ENCODE assay signal across 1 cellular context in genomic region chr4:5036239-5036638, GRCh38.
TF ChIP-seq lines count a peak whose summit lies in the region.

No MANE protein-coding gene starts in this region.

TF ChIP-seq in K562, 482 proteins besides CTCF, POLR2A, EP300 and RAD21 (continued from another document and continues in another):
- peak in 1 of 2 experiments; percentile 49; a peak in 1 of 4 replicates for TF ChIP-seq ZMIZ1 (IDR thresholded peaks at IDR 0.05; ENCODE audit: low read depth in 2 of 2, low read length in 2 of 2)
- TF ChIP-seq GTF2F1 (IDR thresholded peaks at IDR 0.05; ENCODE audit: low read depth, low read length): no peak
- TF ChIP-seq MXD1 (CRISPR knock-in tag; IDR thresholded peaks at IDR 0.05; ENCODE audit: borderline replicate concordance, poor library complexity, severe bottlenecking): no peak
- TF ChIP-seq MED1 (CRISPR knock-in tag; IDR thresholded peaks at IDR 0.05; ENCODE audit: borderline replicate concordance): no peak
- no peak for TF ChIP-seq SRSF9 (IDR thresholded peaks at IDR 0.05; ENCODE audit: borderline replicate concordance, low read depth, low read length)
- TF ChIP-seq ASH1L (IDR thresholded peaks at IDR 0.05; ENCODE audit: borderline replicate concordance, low read depth, partially characterized antibody): no peak
- TF ChIP-seq ZNF431 (CRISPR knock-in tag; IDR thresholded peaks at IDR 0.05): no peak
- peak; percentile 83 for TF ChIP-seq LEF1 (IDR thresholded peaks at IDR 0.05)
- TF ChIP-seq THRAP3 (IDR thresholded peaks at IDR 0.05; ENCODE audit: borderline replicate concordance): no peak
- no peak for TF ChIP-seq NR2F6 (CRISPR knock-in tag; IDR thresholded peaks at IDR 0.05)
- TF ChIP-seq ZNF197 (CRISPR knock-in tag; IDR thresholded peaks at IDR 0.05; ENCODE audit: low read depth): no peak
- TF ChIP-seq, protein P1, sequence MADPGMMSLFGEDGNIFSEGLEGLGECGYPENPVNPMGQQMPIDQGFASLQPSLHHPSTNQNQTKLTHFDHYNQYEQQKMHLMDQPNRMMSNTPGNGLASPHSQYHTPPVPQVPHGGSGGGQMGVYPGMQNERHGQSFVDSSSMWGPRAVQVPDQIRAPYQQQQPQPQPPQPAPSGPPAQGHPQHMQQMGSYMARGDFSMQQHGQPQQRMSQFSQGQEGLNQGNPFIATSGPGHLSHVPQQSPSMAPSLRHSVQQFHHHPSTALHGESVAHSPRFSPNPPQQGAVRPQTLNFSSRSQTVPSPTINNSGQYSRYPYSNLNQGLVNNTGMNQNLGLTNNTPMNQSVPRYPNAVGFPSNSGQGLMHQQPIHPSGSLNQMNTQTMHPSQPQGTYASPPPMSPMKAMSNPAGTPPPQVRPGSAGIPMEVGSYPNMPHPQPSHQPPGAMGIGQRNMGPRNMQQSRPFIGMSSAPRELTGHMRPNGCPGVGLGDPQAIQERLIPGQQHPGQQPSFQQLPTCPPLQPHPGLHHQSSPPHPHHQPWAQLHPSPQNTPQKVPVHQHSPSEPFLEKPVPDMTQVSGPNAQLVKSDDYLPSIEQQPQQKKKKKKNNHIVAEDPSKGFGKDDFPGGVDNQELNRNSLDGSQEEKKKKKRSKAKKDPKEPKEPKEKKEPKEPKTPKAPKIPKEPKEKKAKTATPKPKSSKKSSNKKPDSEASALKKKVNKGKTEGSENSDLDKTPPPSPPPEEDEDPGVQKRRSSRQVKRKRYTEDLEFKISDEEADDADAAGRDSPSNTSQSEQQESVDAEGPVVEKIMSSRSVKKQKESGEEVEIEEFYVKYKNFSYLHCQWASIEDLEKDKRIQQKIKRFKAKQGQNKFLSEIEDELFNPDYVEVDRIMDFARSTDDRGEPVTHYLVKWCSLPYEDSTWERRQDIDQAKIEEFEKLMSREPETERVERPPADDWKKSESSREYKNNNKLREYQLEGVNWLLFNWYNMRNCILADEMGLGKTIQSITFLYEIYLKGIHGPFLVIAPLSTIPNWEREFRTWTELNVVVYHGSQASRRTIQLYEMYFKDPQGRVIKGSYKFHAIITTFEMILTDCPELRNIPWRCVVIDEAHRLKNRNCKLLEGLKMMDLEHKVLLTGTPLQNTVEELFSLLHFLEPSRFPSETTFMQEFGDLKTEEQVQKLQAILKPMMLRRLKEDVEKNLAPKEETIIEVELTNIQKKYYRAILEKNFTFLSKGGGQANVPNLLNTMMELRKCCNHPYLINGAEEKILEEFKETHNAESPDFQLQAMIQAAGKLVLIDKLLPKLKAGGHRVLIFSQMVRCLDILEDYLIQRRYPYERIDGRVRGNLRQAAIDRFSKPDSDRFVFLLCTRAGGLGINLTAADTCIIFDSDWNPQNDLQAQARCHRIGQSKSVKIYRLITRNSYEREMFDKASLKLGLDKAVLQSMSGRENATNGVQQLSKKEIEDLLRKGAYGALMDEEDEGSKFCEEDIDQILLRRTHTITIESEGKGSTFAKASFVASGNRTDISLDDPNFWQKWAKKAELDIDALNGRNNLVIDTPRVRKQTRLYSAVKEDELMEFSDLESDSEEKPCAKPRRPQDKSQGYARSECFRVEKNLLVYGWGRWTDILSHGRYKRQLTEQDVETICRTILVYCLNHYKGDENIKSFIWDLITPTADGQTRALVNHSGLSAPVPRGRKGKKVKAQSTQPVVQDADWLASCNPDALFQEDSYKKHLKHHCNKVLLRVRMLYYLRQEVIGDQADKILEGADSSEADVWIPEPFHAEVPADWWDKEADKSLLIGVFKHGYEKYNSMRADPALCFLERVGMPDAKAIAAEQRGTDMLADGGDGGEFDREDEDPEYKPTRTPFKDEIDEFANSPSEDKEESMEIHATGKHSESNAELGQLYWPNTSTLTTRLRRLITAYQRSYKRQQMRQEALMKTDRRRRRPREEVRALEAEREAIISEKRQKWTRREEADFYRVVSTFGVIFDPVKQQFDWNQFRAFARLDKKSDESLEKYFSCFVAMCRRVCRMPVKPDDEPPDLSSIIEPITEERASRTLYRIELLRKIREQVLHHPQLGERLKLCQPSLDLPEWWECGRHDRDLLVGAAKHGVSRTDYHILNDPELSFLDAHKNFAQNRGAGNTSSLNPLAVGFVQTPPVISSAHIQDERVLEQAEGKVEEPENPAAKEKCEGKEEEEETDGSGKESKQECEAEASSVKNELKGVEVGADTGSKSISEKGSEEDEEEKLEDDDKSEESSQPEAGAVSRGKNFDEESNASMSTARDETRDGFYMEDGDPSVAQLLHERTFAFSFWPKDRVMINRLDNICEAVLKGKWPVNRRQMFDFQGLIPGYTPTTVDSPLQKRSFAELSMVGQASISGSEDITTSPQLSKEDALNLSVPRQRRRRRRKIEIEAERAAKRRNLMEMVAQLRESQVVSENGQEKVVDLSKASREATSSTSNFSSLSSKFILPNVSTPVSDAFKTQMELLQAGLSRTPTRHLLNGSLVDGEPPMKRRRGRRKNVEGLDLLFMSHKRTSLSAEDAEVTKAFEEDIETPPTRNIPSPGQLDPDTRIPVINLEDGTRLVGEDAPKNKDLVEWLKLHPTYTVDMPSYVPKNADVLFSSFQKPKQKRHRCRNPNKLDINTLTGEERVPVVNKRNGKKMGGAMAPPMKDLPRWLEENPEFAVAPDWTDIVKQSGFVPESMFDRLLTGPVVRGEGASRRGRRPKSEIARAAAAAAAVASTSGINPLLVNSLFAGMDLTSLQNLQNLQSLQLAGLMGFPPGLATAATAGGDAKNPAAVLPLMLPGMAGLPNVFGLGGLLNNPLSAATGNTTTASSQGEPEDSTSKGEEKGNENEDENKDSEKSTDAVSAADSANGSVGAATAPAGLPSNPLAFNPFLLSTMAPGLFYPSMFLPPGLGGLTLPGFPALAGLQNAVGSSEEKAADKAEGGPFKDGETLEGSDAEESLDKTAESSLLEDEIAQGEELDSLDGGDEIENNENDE (IDR thresholded peaks at IDR 0.05; ENCODE audit: low read depth, low read length): no peak
- no peak for TF ChIP-seq NR3C1 (CRISPR knock-in tag; IDR thresholded peaks at IDR 0.05)
- no peak for TF ChIP-seq MEF2D (tag; conservative IDR thresholded peaks at IDR 0.05; ENCODE audit: low read depth)
- TF ChIP-seq NFXL1 (CRISPR knock-in tag; IDR thresholded peaks at IDR 0.05): no peak
- TF ChIP-seq CAMTA2 (CRISPR knock-in tag; conservative IDR thresholded peaks at IDR 0.05): no peak
- no peak for TF ChIP-seq ZNF239 (CRISPR knock-in tag; IDR thresholded peaks at IDR 0.05)
- TF ChIP-seq ETV6 (IDR thresholded peaks at IDR 0.05; ENCODE audit: borderline replicate concordance in 1 of 2, low read depth in 2 of 2, low read length in 1 of 2): no peak
- no peak for TF ChIP-seq ETV6 (CRISPR knock-in tag; IDR thresholded peaks at IDR 0.05; ENCODE audit: borderline replicate concordance)
- no peak for TF ChIP-seq ZBTB8A (IDR thresholded peaks at IDR 0.05; ENCODE audit: partially characterized antibody)
- peak in 1 of 2 experiments; percentile 24; a peak in 1 of 4 replicates for TF ChIP-seq HDAC1 (IDR thresholded peaks at IDR 0.05)
- no peak for TF ChIP-seq TFAM (CRISPR knock-in tag; conservative IDR thresholded peaks at IDR 0.05)
- TF ChIP-seq ZBTB17 (CRISPR knock-in tag; IDR thresholded peaks at IDR 0.05): no peak
- no peak for TF ChIP-seq SRSF3 (IDR thresholded peaks at IDR 0.05; ENCODE audit: insufficient read depth, low read length)
- TF ChIP-seq, protein P2, sequence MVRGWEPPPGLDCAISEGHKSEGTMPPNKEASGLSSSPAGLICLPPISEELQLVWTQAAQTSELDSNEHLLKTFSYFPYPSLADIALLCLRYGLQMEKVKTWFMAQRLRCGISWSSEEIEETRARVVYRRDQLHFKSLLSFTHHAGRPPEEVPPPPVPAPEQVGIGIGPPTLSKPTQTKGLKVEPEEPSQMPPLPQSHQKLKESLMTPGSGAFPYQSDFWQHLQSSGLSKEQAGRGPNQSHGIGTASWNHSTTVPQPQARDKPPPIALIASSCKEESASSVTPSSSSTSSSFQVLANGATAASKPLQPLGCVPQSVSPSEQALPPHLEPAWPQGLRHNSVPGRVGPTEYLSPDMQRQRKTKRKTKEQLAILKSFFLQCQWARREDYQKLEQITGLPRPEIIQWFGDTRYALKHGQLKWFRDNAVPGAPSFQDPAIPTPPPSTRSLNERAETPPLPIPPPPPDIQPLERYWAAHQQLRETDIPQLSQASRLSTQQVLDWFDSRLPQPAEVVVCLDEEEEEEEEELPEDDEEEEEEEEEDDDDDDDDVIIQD (CRISPR knock-in tag; IDR thresholded peaks at IDR 0.05): no peak
- TF ChIP-seq, protein P3, sequence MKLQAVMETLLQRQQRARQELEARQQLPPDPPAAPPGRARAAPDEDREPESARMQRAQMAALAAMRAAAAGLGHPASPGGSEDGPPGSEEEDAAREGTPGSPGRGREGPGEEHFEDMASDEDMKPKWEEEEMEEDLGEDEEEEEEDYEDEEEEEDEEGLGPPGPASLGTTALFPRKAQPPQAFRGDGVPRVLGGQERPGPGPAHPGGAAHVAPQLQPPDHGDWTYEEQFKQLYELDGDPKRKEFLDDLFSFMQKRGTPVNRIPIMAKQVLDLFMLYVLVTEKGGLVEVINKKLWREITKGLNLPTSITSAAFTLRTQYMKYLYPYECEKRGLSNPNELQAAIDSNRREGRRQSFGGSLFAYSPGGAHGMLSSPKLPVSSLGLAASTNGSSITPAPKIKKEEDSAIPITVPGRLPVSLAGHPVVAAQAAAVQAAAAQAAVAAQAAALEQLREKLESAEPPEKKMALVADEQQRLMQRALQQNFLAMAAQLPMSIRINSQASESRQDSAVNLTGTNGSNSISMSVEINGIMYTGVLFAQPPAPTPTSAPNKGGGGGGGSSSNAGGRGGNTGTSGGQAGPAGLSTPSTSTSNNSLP (IDR thresholded peaks at IDR 0.05; ENCODE audit: borderline replicate concordance, low read depth, low read length): 0 out of 2 replicates have a peak, but pooled peaks have one; percentile 21
- no peak for TF ChIP-seq FOS (IDR thresholded peaks at IDR 0.05; ENCODE audit: extremely low read depth, insufficient read length)
- no peak for TF ChIP-seq TCF7L2 (IDR thresholded peaks at IDR 0.05; ENCODE audit: low read depth, low read length)
- TF ChIP-seq, protein P4, sequence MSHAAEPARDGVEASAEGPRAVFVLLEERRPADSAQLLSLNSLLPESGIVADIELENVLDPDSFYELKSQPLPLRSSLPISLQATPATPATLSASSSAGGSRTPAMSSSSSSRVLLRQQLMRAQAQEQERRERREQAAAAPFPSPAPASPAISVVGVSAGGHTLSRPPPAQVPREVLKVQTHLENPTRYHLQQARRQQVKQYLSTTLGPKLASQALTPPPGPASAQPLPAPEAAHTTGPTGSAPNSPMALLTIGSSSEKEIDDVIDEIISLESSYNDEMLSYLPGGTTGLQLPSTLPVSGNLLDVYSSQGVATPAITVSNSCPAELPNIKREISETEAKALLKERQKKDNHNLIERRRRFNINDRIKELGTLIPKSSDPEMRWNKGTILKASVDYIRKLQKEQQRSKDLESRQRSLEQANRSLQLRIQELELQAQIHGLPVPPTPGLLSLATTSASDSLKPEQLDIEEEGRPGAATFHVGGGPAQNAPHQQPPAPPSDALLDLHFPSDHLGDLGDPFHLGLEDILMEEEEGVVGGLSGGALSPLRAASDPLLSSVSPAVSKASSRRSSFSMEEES (CRISPR knock-in tag; IDR thresholded peaks at IDR 0.05): no peak
- no peak for TF ChIP-seq GABPA (tag; conservative IDR thresholded peaks at IDR 0.05; ENCODE audit: low read depth)
- TF ChIP-seq ZNF282 (CRISPR knock-in tag; IDR thresholded peaks at IDR 0.05): no peak
- TF ChIP-seq ZNF174 (CRISPR knock-in tag; IDR thresholded peaks at IDR 0.05): no peak
- peak; percentile 82 for TF ChIP-seq ZNF766 (CRISPR knock-in tag; conservative IDR thresholded peaks at IDR 0.05)
- TF ChIP-seq, protein P5, sequence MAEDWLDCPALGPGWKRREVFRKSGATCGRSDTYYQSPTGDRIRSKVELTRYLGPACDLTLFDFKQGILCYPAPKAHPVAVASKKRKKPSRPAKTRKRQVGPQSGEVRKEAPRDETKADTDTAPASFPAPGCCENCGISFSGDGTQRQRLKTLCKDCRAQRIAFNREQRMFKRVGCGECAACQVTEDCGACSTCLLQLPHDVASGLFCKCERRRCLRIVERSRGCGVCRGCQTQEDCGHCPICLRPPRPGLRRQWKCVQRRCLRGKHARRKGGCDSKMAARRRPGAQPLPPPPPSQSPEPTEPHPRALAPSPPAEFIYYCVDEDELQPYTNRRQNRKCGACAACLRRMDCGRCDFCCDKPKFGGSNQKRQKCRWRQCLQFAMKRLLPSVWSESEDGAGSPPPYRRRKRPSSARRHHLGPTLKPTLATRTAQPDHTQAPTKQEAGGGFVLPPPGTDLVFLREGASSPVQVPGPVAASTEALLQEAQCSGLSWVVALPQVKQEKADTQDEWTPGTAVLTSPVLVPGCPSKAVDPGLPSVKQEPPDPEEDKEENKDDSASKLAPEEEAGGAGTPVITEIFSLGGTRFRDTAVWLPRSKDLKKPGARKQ (CRISPR knock-in tag; IDR thresholded peaks at IDR 0.05): no peak
- TF ChIP-seq BMI1 (IDR thresholded peaks at IDR 0.05; ENCODE audit: low read length): no peak
